1 cellular context compared by ENCODE assay signal in the genomic region with DNA sequence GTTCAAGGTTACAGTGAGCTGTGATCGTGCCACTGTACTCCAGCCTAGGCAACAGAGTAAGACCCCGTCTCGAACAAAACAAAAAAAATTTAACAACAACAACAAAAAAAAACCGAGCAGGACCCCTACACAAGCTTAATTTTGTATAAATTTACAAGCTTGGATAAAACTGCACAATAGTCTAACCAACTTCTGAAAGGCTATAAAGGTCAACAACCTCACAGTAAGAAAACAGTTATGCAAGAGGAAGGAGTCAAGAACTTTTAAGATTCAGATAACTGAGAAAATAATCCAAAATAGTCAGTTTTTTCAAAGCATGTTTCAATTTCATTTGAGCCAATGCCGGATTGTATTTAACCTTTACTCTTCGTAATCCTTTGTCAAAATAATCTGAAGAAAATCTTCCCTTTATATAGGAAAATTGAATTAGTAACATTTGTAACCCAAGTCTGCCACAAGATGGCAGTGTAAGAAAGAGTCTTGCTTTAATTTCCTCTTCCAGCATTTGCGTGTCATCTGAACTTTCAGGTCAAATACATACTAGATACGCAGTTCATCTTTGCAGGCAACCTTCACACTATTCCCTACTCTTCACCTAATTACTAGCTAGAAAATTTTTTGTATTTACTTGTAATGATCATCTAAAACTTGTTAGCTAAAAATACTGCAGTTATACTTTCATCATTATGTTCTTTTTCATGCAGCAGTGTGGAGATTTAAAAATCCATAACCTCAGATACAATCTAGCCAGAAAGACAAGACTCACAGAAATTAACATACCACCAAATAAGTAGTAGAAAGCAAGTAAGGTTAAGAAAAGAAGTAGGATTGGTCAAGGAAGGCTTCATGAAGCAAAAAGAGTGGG.
TF ChIP-seq lines count a peak whose summit lies in the region.

No MANE protein-coding gene starts in this region.

TF ChIP-seq in HepG2, 621 proteins besides CTCF, POLR2A, EP300 and RAD21 (continued from another document):
- TF ChIP-seq, protein P1, sequence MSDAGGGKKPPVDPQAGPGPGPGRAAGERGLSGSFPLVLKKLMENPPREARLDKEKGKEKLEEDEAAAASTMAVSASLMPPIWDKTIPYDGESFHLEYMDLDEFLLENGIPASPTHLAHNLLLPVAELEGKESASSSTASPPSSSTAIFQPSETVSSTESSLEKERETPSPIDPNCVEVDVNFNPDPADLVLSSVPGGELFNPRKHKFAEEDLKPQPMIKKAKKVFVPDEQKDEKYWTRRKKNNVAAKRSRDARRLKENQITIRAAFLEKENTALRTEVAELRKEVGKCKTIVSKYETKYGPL (CRISPR knock-in tag; IDR thresholded peaks at IDR 0.05) = peak; percentile 92
- peak; percentile 56; the same call in 1 of the 2 replicates for TF ChIP-seq KAT8 (CRISPR knock-in tag; IDR thresholded peaks at IDR 0.05)
- TF ChIP-seq REXO4 (CRISPR knock-in tag; IDR thresholded peaks at IDR 0.05; ENCODE audit: borderline replicate concordance) = no peak
- no peak for TF ChIP-seq ELF4 (CRISPR knock-in tag; IDR thresholded peaks at IDR 0.05; ENCODE audit: borderline replicate concordance)
- TF ChIP-seq NFRKB (IDR thresholded peaks at IDR 0.05) = no peak
- TF ChIP-seq, protein P2, sequence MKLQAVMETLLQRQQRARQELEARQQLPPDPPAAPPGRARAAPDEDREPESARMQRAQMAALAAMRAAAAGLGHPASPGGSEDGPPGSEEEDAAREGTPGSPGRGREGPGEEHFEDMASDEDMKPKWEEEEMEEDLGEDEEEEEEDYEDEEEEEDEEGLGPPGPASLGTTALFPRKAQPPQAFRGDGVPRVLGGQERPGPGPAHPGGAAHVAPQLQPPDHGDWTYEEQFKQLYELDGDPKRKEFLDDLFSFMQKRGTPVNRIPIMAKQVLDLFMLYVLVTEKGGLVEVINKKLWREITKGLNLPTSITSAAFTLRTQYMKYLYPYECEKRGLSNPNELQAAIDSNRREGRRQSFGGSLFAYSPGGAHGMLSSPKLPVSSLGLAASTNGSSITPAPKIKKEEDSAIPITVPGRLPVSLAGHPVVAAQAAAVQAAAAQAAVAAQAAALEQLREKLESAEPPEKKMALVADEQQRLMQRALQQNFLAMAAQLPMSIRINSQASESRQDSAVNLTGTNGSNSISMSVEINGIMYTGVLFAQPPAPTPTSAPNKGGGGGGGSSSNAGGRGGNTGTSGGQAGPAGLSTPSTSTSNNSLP (IDR thresholded peaks at IDR 0.05; ENCODE audit: low read depth, low read length) = peak; percentile 85
- peak; percentile 65; the same call in 1 of the 2 replicates for TF ChIP-seq KDM3A (CRISPR knock-in tag; IDR thresholded peaks at IDR 0.05; ENCODE audit: low read depth)
- TF ChIP-seq ATF1 (CRISPR knock-in tag; IDR thresholded peaks at IDR 0.05) = 0 out of 2 replicates have a peak, but pooled peaks have one; percentile 28
- TF ChIP-seq, protein P3, sequence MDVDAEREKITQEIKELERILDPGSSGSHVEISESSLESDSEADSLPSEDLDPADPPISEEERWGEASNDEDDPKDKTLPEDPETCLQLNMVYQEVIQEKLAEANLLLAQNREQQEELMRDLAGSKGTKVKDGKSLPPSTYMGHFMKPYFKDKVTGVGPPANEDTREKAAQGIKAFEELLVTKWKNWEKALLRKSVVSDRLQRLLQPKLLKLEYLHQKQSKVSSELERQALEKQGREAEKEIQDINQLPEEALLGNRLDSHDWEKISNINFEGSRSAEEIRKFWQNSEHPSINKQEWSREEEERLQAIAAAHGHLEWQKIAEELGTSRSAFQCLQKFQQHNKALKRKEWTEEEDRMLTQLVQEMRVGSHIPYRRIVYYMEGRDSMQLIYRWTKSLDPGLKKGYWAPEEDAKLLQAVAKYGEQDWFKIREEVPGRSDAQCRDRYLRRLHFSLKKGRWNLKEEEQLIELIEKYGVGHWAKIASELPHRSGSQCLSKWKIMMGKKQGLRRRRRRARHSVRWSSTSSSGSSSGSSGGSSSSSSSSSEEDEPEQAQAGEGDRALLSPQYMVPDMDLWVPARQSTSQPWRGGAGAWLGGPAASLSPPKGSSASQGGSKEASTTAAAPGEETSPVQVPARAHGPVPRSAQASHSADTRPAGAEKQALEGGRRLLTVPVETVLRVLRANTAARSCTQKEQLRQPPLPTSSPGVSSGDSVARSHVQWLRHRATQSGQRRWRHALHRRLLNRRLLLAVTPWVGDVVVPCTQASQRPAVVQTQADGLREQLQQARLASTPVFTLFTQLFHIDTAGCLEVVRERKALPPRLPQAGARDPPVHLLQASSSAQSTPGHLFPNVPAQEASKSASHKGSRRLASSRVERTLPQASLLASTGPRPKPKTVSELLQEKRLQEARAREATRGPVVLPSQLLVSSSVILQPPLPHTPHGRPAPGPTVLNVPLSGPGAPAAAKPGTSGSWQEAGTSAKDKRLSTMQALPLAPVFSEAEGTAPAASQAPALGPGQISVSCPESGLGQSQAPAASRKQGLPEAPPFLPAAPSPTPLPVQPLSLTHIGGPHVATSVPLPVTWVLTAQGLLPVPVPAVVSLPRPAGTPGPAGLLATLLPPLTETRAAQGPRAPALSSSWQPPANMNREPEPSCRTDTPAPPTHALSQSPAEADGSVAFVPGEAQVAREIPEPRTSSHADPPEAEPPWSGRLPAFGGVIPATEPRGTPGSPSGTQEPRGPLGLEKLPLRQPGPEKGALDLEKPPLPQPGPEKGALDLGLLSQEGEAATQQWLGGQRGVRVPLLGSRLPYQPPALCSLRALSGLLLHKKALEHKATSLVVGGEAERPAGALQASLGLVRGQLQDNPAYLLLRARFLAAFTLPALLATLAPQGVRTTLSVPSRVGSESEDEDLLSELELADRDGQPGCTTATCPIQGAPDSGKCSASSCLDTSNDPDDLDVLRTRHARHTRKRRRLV (CRISPR knock-in tag; IDR thresholded peaks at IDR 0.05) = 0 out of 2 replicates have a peak, but pooled peaks have one; percentile 43
- TF ChIP-seq, protein P4, sequence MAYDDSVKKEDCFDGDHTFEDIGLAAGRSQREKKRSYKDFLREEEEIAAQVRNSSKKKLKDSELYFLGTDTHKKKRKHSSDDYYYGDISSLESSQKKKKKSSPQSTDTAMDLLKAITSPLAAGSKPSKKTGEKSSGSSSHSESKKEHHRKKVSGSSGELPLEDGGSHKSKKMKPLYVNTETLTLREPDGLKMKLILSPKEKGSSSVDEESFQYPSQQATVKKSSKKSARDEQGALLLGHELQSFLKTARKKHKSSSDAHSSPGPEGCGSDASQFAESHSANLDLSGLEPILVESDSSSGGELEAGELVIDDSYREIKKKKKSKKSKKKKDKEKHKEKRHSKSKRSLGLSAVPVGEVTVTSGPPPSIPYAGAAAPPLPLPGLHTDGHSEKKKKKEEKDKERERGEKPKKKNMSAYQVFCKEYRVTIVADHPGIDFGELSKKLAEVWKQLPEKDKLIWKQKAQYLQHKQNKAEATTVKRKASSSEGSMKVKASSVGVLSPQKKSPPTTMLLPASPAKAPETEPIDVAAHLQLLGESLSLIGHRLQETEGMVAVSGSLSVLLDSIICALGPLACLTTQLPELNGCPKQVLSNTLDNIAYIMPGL (CRISPR knock-in tag; IDR thresholded peaks at IDR 0.05; ENCODE audit: borderline replicate concordance in 1 of 2, low read depth in 1 of 2) = peak; percentile 43 to 46; a peak in 2 of 4 replicates
- TF ChIP-seq, protein P5, sequence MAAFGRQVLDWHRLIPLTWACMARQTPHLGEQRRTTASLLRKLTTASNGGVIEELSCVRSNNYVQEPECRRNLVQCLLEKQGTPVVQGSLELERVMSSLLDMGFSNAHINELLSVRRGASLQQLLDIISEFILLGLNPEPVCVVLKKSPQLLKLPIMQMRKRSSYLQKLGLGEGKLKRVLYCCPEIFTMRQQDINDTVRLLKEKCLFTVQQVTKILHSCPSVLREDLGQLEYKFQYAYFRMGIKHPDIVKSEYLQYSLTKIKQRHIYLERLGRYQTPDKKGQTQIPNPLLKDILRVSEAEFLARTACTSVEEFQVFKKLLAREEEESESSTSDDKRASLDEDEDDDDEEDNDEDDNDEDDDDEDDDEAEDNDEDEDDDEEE (CRISPR knock-in tag; IDR thresholded peaks at IDR 0.05) = no peak
- TF ChIP-seq CHCHD3 (CRISPR knock-in tag; IDR thresholded peaks at IDR 0.05) = no peak
- TF ChIP-seq GATAD2A (CRISPR knock-in tag; IDR thresholded peaks at IDR 0.05) = peak; percentile 57
- TF ChIP-seq ZMYM4 (CRISPR knock-in tag; IDR thresholded peaks at IDR 0.05) = no peak
- TF ChIP-seq KMT2B (CRISPR knock-in tag; IDR thresholded peaks at IDR 0.05) = 0 out of 2 replicates have a peak, but pooled peaks have one; percentile 26
- TF ChIP-seq, protein P6, sequence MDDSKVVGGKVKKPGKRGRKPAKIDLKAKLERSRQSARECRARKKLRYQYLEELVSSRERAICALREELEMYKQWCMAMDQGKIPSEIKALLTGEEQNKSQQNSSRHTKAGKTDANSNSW (CRISPR knock-in tag; IDR thresholded peaks at IDR 0.05; ENCODE audit: borderline replicate concordance) = no peak
- TF ChIP-seq RXRB (CRISPR knock-in tag; IDR thresholded peaks at IDR 0.05; ENCODE audit: borderline replicate concordance) = peak; percentile 56; the same call in 1 of the 2 replicates
- TF ChIP-seq KLF11 (CRISPR knock-in tag; IDR thresholded peaks at IDR 0.05) = peak; percentile 83; the same call in 1 of the 2 replicates
- TF ChIP-seq SAP130 (CRISPR knock-in tag; IDR thresholded peaks at IDR 0.05; ENCODE audit: low read depth) = peak; percentile 47; the same call in 1 of the 2 replicates
- no peak for TF ChIP-seq ZNF556 (CRISPR knock-in tag; IDR thresholded peaks at IDR 0.05; ENCODE audit: borderline replicate concordance)
- no peak for TF ChIP-seq ZNF138 (CRISPR knock-in tag; IDR thresholded peaks at IDR 0.05; ENCODE audit: low read depth)
- peak; percentile 44 for TF ChIP-seq THAP11 (CRISPR knock-in tag; IDR thresholded peaks at IDR 0.05)
- peak; percentile 64; the same call in 1 of the 2 replicates for TF ChIP-seq NR2F6 (IDR thresholded peaks at IDR 0.05)
- peak; percentile 46; the same call in 1 of the 2 replicates for TF ChIP-seq NR2F6 (CRISPR knock-in tag; IDR thresholded peaks at IDR 0.05)
- 0 out of 2 replicates have a peak, but pooled peaks have one; percentile 31 for TF ChIP-seq HOXA5 (CRISPR knock-in tag; IDR thresholded peaks at IDR 0.05)
- peak; percentile 17; the same call in 1 of the 2 replicates for TF ChIP-seq FOXJ3 (CRISPR knock-in tag; IDR thresholded peaks at IDR 0.05; ENCODE audit: borderline replicate concordance)
- no peak for TF ChIP-seq RCOR2 (CRISPR knock-in tag; IDR thresholded peaks at IDR 0.05)
- 0 out of 2 replicates have a peak, but pooled peaks have one; percentile 17 for TF ChIP-seq PPARG (CRISPR knock-in tag; conservative IDR thresholded peaks at IDR 0.05)
- TF ChIP-seq, protein P7, sequence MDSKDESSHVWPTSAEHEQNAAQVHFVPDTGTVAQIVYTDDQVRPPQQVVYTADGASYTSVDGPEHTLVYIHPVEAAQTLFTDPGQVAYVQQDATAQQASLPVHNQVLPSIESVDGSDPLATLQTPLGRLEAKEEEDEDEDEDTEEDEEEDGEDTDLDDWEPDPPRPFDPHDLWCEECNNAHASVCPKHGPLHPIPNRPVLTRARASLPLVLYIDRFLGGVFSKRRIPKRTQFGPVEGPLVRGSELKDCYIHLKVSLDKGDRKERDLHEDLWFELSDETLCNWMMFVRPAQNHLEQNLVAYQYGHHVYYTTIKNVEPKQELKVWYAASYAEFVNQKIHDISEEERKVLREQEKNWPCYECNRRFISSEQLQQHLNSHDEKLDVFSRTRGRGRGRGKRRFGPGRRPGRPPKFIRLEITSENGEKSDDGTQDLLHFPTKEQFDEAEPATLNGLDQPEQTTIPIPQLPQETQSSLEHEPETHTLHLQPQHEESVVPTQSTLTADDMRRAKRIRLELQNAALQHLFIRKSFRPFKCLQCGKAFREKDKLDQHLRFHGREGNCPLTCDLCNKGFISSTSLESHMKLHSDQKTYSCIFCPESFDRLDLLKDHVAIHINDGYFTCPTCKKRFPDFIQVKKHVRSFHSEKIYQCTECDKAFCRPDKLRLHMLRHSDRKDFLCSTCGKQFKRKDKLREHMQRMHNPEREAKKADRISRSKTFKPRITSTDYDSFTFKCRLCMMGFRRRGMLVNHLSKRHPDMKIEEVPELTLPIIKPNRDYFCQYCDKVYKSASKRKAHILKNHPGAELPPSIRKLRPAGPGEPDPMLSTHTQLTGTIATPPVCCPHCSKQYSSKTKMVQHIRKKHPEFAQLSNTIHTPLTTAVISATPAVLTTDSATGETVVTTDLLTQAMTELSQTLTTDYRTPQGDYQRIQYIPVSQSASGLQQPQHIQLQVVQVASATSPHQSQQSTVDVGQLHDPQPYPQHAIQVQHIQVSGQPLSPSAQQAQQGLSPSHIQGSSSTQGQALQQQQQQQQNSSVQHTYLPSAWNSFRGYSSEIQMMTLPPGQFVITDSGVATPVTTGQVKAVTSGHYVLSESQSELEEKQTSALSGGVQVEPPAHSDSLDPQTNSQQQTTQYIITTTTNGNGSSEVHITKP (CRISPR knock-in tag; IDR thresholded peaks at IDR 0.05; ENCODE audit: low read depth) = no peak
- TF ChIP-seq, protein P8, sequence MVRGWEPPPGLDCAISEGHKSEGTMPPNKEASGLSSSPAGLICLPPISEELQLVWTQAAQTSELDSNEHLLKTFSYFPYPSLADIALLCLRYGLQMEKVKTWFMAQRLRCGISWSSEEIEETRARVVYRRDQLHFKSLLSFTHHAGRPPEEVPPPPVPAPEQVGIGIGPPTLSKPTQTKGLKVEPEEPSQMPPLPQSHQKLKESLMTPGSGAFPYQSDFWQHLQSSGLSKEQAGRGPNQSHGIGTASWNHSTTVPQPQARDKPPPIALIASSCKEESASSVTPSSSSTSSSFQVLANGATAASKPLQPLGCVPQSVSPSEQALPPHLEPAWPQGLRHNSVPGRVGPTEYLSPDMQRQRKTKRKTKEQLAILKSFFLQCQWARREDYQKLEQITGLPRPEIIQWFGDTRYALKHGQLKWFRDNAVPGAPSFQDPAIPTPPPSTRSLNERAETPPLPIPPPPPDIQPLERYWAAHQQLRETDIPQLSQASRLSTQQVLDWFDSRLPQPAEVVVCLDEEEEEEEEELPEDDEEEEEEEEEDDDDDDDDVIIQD (CRISPR knock-in tag; IDR thresholded peaks at IDR 0.05; ENCODE audit: low read depth) = peak; percentile 24; the same call in 1 of the 2 replicates
- no peak for TF ChIP-seq ZNF17 (CRISPR knock-in tag; IDR thresholded peaks at IDR 0.05)
- TF ChIP-seq SMAD3 (CRISPR knock-in tag; IDR thresholded peaks at IDR 0.05) = peak; percentile 41; the same call in 1 of the 2 replicates
- no peak for TF ChIP-seq RBAK (CRISPR knock-in tag; IDR thresholded peaks at IDR 0.05)
- TF ChIP-seq HDAC1 (CRISPR knock-in tag; IDR thresholded peaks at IDR 0.05) = 0 out of 2 replicates have a peak, but pooled peaks have one; percentile 20
- peak; percentile 28; the same call in 1 of the 2 replicates for TF ChIP-seq CREM (IDR thresholded peaks at IDR 0.05)
- no peak for TF ChIP-seq CREM (CRISPR knock-in tag; IDR thresholded peaks at IDR 0.05)
